In genomic region chr19:19384486-19384885, GRCh38 we compare ENCODE assay signal across 8 cellular contexts. TPM values are rescaled to one million over a fixed set of nuclear protein-coding genes. Genes with fewer than 3 reads are reported as not detected.
A peak's percentile ranks its signal among the peaks of the same experiment; 100 is the strongest.
DNase-seq lines count a peak whose midpoint lies in the region; ATAC-seq and TF ChIP-seq lines count a peak whose summit lies in the region.

No MANE protein-coding gene starts in this region.

- H3K4me2 ChIP-seq in H9 (ENCODE audit: insufficient read depth, insufficient read length, low read length) = peak overlapping the region; percentile 82
- peak overlapping the region; percentile 89 for H3K4me2 ChIP-seq in skeletal muscle satellite cell (ENCODE audit: low read length)

- no peak overlapping the region for H2BK20ac ChIP-seq in H9 (ENCODE audit: low read depth, low read length, poor library complexity, severe bottlenecking)

- H3K27me3 ChIP-seq in H9 (ENCODE audit: insufficient read depth, low read length) = no peaks in the 10 kb centered on the region
- no peaks in the 10 kb centered on the region for H3K27me3 ChIP-seq in skeletal muscle satellite cell (ENCODE audit: control insufficient read depth, insufficient read depth, low read length)

- H4K8ac ChIP-seq in H9 (replicated peaks; ENCODE audit: insufficient read length, low read depth, low read length) = no peak overlapping the region

- no peak overlapping the region for H2BK120ac ChIP-seq in H9 (ENCODE audit: low read depth, low read length, poor library complexity, severe bottlenecking)

- H3K4me3 ChIP-seq in skeletal muscle satellite cell (ENCODE audit: low read length) = peak overlapping the region; percentile 76

- H3K4ac ChIP-seq in H9 (ENCODE audit: low read depth, low read length) = no peak overlapping the region

- POLR2A ChIA-PET in activated B cell treated with CpG ODN at 0.5 μM for 24 hours (lab: Charles Lee) = interaction anchor here (0.7 to 1.9 kb wide), 9 partner anchors 9 to 105 kb away, joined by 3 to 24 read pairs (median 11); no protein-coding TSS in a partner anchor

- H4K5ac ChIP-seq in H9 (ENCODE audit: insufficient read length, low read depth, low read length) = no peak overlapping the region

- peaks cover 4 to 5% of the 10 kb centered on the region in 2 experiments; a peak in 4 of 5 replicates for H3K9me3 Mint-ChIP-seq in H9
- H3K9me3 Mint-ChIP-seq in activated B cell treated with CpG ODN at 0.5 μM for 24 hours = no peaks in the 10 kb centered on the region
- H3K9me3 Mint-ChIP-seq in glutamatergic neuron (ENCODE audit: unreplicated experiment) = peaks cover 2% of the 10 kb centered on the region

- H4K91ac ChIP-seq in H9 (ENCODE audit: insufficient read length, low read depth, low read length) = peak overlapping the region; percentile 33

- peaks cover 4% of the 10 kb centered on the region; the same call in 1 of the 2 replicates for H3K79me2 ChIP-seq in H9 (ENCODE audit: insufficient read depth, low read length)

- H2BK15ac ChIP-seq in H9 (ENCODE audit: low read depth, low read length) = no peak overlapping the region

- H3K27ac Mint-ChIP-seq in H9 (no peak overlapping the region), activated B cell treated with CpG ODN at 0.5 μM for 24 hours (no peak overlapping the region), glutamatergic neuron (ENCODE audit: unreplicated experiment) (peak overlapping the region; percentile 68)

- H3K36me3 ChIP-seq in skeletal muscle satellite cell (ENCODE audit: insufficient read depth, low read length) = no peaks in the 10 kb centered on the region

- no peak overlapping the region for H2AK5ac ChIP-seq in H9 (ENCODE audit: insufficient read length, low read length)

- H3K23me2 ChIP-seq in H9 (ENCODE audit: insufficient read length, low read depth, low read length, poor library complexity, severe bottlenecking) = peaks cover 10% of the 10 kb centered on the region

- no peak overlapping the region for H3T11ph ChIP-seq in H9 (ENCODE audit: low read length)

- H2BK5ac ChIP-seq in H9 (ENCODE audit: insufficient read length, low read length) = no peak overlapping the region

- peak overlapping the region; percentile 51 for H3K18ac ChIP-seq in H9 (ENCODE audit: insufficient read length, low read depth, low read length)

- H3K9ac ChIP-seq in H9 (ENCODE audit: extremely low read depth, insufficient read length, low read length) = peak overlapping the region; percentile 59
- H3K9ac ChIP-seq in skeletal muscle satellite cell (ENCODE audit: low read depth, low read length) = peak overlapping the region; percentile 91

- no peaks in the 10 kb centered on the region for H4K20me1 ChIP-seq in H9 (ENCODE audit: control insufficient read depth, insufficient read depth, insufficient read length)

- CTCF ChIA-PET in activated B cell treated with CpG ODN at 0.5 μM for 24 hours (lab: Charles Lee) = interaction anchor here (1.6 to 2.3 kb wide), 2 partner anchors 11 to 21 kb away, joined by 4 to 6 read pairs; partner anchors contain the start of gene GATAD2A

- H3K4me1 ChIP-seq in H9 (ENCODE audit: insufficient read depth, low read length) (no peaks in the 10 kb centered on the region; the same call in 1 of the 2 replicates), skeletal muscle satellite cell (ENCODE audit: control insufficient read depth, insufficient read depth, low read length) (peaks cover 29% of the 10 kb centered on the region)

- no peak overlapping the region for H3K23ac ChIP-seq in H9 (ENCODE audit: insufficient read length, low read depth, low read length)

- no CpG with 5 or more reads among the region's 13 CpGs for WGBS in H9 (ENCODE audit: extremely low coverage, insufficient read length, low lambda C conversion rate)

- no peak overlapping the region for H2BK12ac ChIP-seq in H9 (ENCODE audit: insufficient read length, low read depth, low read length)

- TF ChIP-seq CTCF in H9 (conservative IDR thresholded peaks at IDR 0.05) = no peak
- TF ChIP-seq CTCF in activated B cell treated with CpG ODN at 0.5 μM for 24 hours (IDR thresholded peaks at IDR 0.05) = no peak
- TF ChIP-seq CTCF in glutamatergic neuron (IDR thresholded peaks at IDR 0.05; ENCODE audit: partially characterized antibody, unreplicated experiment) = no peak

- ATAC-seq in activated B cell treated with CpG ODN at 0.5 μM for 24 hours (ENCODE audit: low read depth) (no peak), HG02852 (IDR thresholded peaks at IDR 0.05; ENCODE audit: unreplicated experiment) (no peak), GM21390 (IDR thresholded peaks at IDR 0.05; ENCODE audit: unreplicated experiment) (no peak)

- H3K4me3 Mint-ChIP-seq in H9 (peak overlapping the region; percentile 59 to 79), activated B cell treated with CpG ODN at 0.5 μM for 24 hours (peak overlapping the region; percentile 87), glutamatergic neuron (ENCODE audit: unreplicated experiment) (peak overlapping the region; percentile 52)

- H3K79me1 ChIP-seq in H9 (ENCODE audit: insufficient read depth, low read depth, low read length, poor library complexity, severe bottlenecking) = peaks cover 5% of the 10 kb centered on the region

- no peaks in the 10 kb centered on the region for H3K9me3 ChIP-seq in H9 (ENCODE audit: control insufficient read depth, low read depth, low read length)
- no peaks in the 10 kb centered on the region for H3K9me3 ChIP-seq in skeletal muscle satellite cell (replicated peaks; ENCODE audit: low read length)

- H3K14ac ChIP-seq in H9 (ENCODE audit: insufficient read depth, low read length) = peak overlapping the region; percentile 57

- intact Hi-C loops in activated B cell treated with CpG ODN at 0.5 μM for 24 hours (cut with micrococcal nuclease) = loop anchor here (10.0 kb wide), 1 partner anchor 230 kb away; the partner anchor contains the start of gene PBX4

- peaks cover 0 to 9% (median 3%) of the 10 kb centered on the region in 3 experiments; a peak in 2 of 7 replicates for H3K36me3 Mint-ChIP-seq in H9 (ENCODE audit: insufficient read depth in 1 of 3, low read depth in 3 of 3)
- peaks cover 3% of the 10 kb centered on the region for H3K36me3 Mint-ChIP-seq in activated B cell treated with CpG ODN at 0.5 μM for 24 hours (ENCODE audit: low read depth)
- H3K36me3 Mint-ChIP-seq in glutamatergic neuron (ENCODE audit: unreplicated experiment) = peaks cover 7% of the 10 kb centered on the region

- no peak overlapping the region for H2AFZ ChIP-seq in H9 (ENCODE audit: low read length)

- H3K27ac ChIP-seq in H9 (ENCODE audit: insufficient read length, low read depth, low read length) = no peak overlapping the region

- H3K56ac ChIP-seq in H9 (ENCODE audit: insufficient read length, low read depth, low read length) = no peak overlapping the region

- peaks cover 4% of the 10 kb centered on the region; the same call in 1 of the 2 replicates for H3K27me3 Mint-ChIP-seq in H9 (ENCODE audit: low read depth)
- H3K27me3 Mint-ChIP-seq in activated B cell treated with CpG ODN at 0.5 μM for 24 hours = no peaks in the 10 kb centered on the region
- H3K27me3 Mint-ChIP-seq in glutamatergic neuron (ENCODE audit: unreplicated experiment) = peaks cover 3% of the 10 kb centered on the region

- H3K4me1 Mint-ChIP-seq in H9 (peaks cover 24 to 28% of the 10 kb centered on the region in 2 experiments), activated B cell treated with CpG ODN at 0.5 μM for 24 hours (peaks cover 38% of the 10 kb centered on the region), glutamatergic neuron (ENCODE audit: low read depth, unreplicated experiment) (peaks cover 19% of the 10 kb centered on the region)

- DNase-seq in H9 (no peak), activated B cell treated with CpG ODN at 0.5 μM for 24 hours (no peak), glutamatergic neuron (no peak), ureter (ENCODE audit: low spot score) (no peak), DMS153 (lab: John Stamatoyannopoulos, UW) (no peak)

RNA-seq across cellular contexts. Expression of gene GATAD2A, which starts 21.0 kb away (rescaled TPM):
- total RNA-seq in H9 (2021) = 189 and 198 TPM in 2 replicates
- 116 and 126 TPM in 2 replicates for total RNA-seq in activated B cell treated with CpG ODN at 0.5 μM for 24 hours
- 203 TPM for total RNA-seq in glutamatergic neuron (ENCODE audit: unreplicated experiment)
- 61.4 and 71.2 TPM in 2 replicates for total RNA-seq in skeletal muscle satellite cell (2012; rRNA removed)
- 92.7 TPM for total RNA-seq in ureter
